9 cellular contexts compared by ENCODE assay signal in genomic region chr3:129975332-129976090, GRCh38. TPM values are rescaled to one million over a fixed set of nuclear protein-coding genes. Genes with fewer than 3 reads are reported as not detected.
DNase-seq lines count a peak whose midpoint lies in the region; ATAC-seq, FAIRE-seq and TF ChIP-seq lines count a peak whose summit lies in the region.
"Had no signal": no experiment of that assay in that cellular context is flagged by ENCODE, and none has a peak within 500 bp of the region (broad histone marks: within the 10 kb centered on the region; RNA-seq: fewer than 3 reads in every experiment).

No MANE protein-coding gene starts in this region.

- peak overlapping the region; percentile 53; the same call in 1 of the 2 replicates for H3K9ac ChIP-seq in BLaER1

- H3K4me1 ChIP-seq in BLaER1, result peaks cover 22% of the 10 kb centered on the region

- H3K27me3 ChIP-seq in BLaER1, result peaks cover 46% of the 10 kb centered on the region

- no peak overlapping the region for H3K27ac Mint-ChIP-seq in endothelial cell (ENCODE audit: unreplicated experiment)
- H3K27ac Mint-ChIP-seq in neural crest cell (ENCODE audit: unreplicated experiment), result no peak overlapping the region

- FAIRE-seq in GM19239 (lab: Jason Lieb, UNC), result no peak
- FAIRE-seq: bronchial epithelial cell had no signal

- peak overlapping the region; percentile 67 for H3K4me3 ChIP-seq in BLaER1

- H3K27me3 Mint-ChIP-seq in endothelial cell (ENCODE audit: unreplicated experiment) (peaks cover 26% of the 10 kb centered on the region), neural crest cell (ENCODE audit: low read depth) (peaks cover 97% of the 10 kb centered on the region)

- peak overlapping the region; percentile 53 for H3K4me3 Mint-ChIP-seq in endothelial cell (ENCODE audit: unreplicated experiment)
- H3K4me3 Mint-ChIP-seq in neural crest cell, result peak overlapping the region; percentile 70

- H3K9me3 Mint-ChIP-seq in endothelial cell (ENCODE audit: unreplicated experiment) (no peaks in the 10 kb centered on the region), neural crest cell (no peaks in the 10 kb centered on the region)

- TF ChIP-seq CTCF in endothelial cell (IDR thresholded peaks at IDR 0.05; ENCODE audit: unreplicated experiment) (no peak), neural crest cell (conservative IDR thresholded peaks at IDR 0.05) (no peak)

- no peaks in the 10 kb centered on the region for H3K9me3 ChIP-seq in BLaER1

- H4K20me1 ChIP-seq in BLaER1, result peaks cover 16% of the 10 kb centered on the region; the same call in 1 of the 2 replicates

- H3K36me3 Mint-ChIP-seq in endothelial cell (ENCODE audit: low read depth, unreplicated experiment) (no peaks in the 10 kb centered on the region), neural crest cell (ENCODE audit: low read depth) (no peaks in the 10 kb centered on the region)

- no peak for ATAC-seq in HG03442 (IDR thresholded peaks at IDR 0.05; ENCODE audit: unreplicated experiment)

- H3K27ac ChIP-seq in BLaER1, result no peak overlapping the region

- H3K36me3 ChIP-seq in BLaER1, result no peaks in the 10 kb centered on the region

- peak overlapping the region; percentile 93 for H3K4me2 ChIP-seq in BLaER1

- DNase-seq in NOMO-1 (lab: John Stamatoyannopoulos, UW; ENCODE audit: unreplicated experiment in 2 of 2) (peak; percentile 46 to 53), endothelial cell (ENCODE audit: low spot score) (peak; percentile 22), neural crest cell (ENCODE audit: low read depth, low spot score) (peak; percentile 16), NCI-H2227 treated with DMSO at 0.1 percent for 48 hours (lab: John Stamatoyannopoulos, UW) (no peak), GM19239 (ENCODE audit: insufficient read length, low spot score) (no peak)
- no peak for DNase-seq in effector CD8-positive, alpha-beta T cell (lab: John Stamatoyannopoulos, UW)

- H3K4me1 Mint-ChIP-seq in endothelial cell (ENCODE audit: unreplicated experiment) (peaks cover 16% of the 10 kb centered on the region), neural crest cell (peaks cover 20% of the 10 kb centered on the region)

RNA-seq across cellular contexts. Expression of gene TRH, which starts 1.0 kb away (rescaled TPM):
- 0.49 TPM for total RNA-seq in endothelial cell (ENCODE audit: unreplicated experiment)
- 0.36 and 0.61 TPM in 2 replicates for total RNA-seq in neural crest cell
- total RNA-seq: bronchial epithelial cell had no signal

Comparison
In these comparisons a context has a peak if more than half of its experiments do, and no peak if none do; other contexts are left out.
1. DNase-seq: peak in NOMO-1 (2 of 2), endothelial cell (single experiment) and neural crest cell (single experiment); none in NCI-H2227 treated with DMSO at 0.1 percent for 48 hours (single experiment), effector CD8-positive, alpha-beta T cell (single experiment) and GM19239 (single experiment).